In genomic region chr16:15810411-15810810, GRCh38 we compare ENCODE assay signal across 25 cellular contexts. TPM values are rescaled to one million over a fixed set of nuclear protein-coding genes. Genes with fewer than 3 reads are reported as not detected.
DNase-seq lines count a peak whose midpoint lies in the region; ATAC-seq and TF ChIP-seq lines count a peak whose summit lies in the region.
"Had no signal": no experiment of that assay in that cellular context is flagged by ENCODE, and none has a peak within 500 bp of the region (broad histone marks: within the 10 kb centered on the region; RNA-seq: fewer than 3 reads in every experiment).

No MANE protein-coding gene starts in this region.

- peaks cover 0 to 4% of the 10 kb centered on the region in 2 donors for H3K4me1 ChIP-seq in breast epithelium
- peaks cover 4 to 99% (median 71%) of the 10 kb centered on the region in 4 donors for H3K4me1 ChIP-seq in tibial artery

- H3K36me3 ChIP-seq in breast epithelium (no peaks in the 10 kb centered on the region), tibial artery (peaks cover 0 to 28% (median 6%) of the 10 kb centered on the region in 3 donors)

- TF ChIP-seq CTCF in breast epithelium (IDR thresholded peaks at IDR 0.05) (no peak), nephron (IDR thresholded peaks at IDR 0.05; ENCODE audit: unreplicated experiment in 3 of 3) (no peak), tibial artery (IDR thresholded peaks at IDR 0.05) (no peak), GM10266 (IDR thresholded peaks at IDR 0.05; ENCODE audit: control insufficient read depth, insufficient read depth, low read depth, missing control alignments) (no peak)

- ATAC-seq in GM18868 (IDR thresholded peaks at IDR 0.05; ENCODE audit: unreplicated experiment) (no peak), GM18502 (IDR thresholded peaks at IDR 0.05; ENCODE audit: poor library complexity, unreplicated experiment) (no peak)
- ATAC-seq: activated CD4-positive, alpha-beta T cell treated with anti-CD3 and anti-CD28 coated beads for 36 hours; CD8-positive, alpha-beta T cell; Right ventricle myocardium inferior; T-cell had no signal

- peaks cover 17% of the 10 kb centered on the region for H3K27me3 Mint-ChIP-seq in nephron (ENCODE audit: low read depth)

- peaks cover 0 to under 1% of the 10 kb centered on the region in 2 donors for H3K9me3 ChIP-seq in breast epithelium
- no peaks in the 10 kb centered on the region for H3K9me3 ChIP-seq in tibial artery

- peak overlapping the region; percentile 40 to 80 for H3K27ac ChIP-seq in breast epithelium
- H3K27ac ChIP-seq in tibial artery, result peak overlapping the region; percentile 74 to 97
- H3K27ac ChIP-seq: hepatocyte had no signal

- no peak overlapping the region for H3K4me3 ChIP-seq in breast epithelium
- H3K4me3 ChIP-seq in tibial artery, result peak overlapping the region in 1 of 2 donors; percentile 6
- H3K4me3 ChIP-seq: dorsolateral prefrontal cortex, hepatocyte had no signal

- H3K27ac Mint-ChIP-seq in nephron, result peak overlapping the region in 2 of 3 experiments; percentile 63 to 65
- H3K27ac Mint-ChIP-seq: activated CD4-positive, alpha-beta T cell treated with anti-CD3 and anti-CD28 coated beads for 36 hours; CD8-positive, alpha-beta T cell; T-cell had no signal

- DNase-seq in GM03348 (ENCODE audit: low spot score) (peak; percentile 41), breast epithelium (ENCODE audit: low spot score in 2 of 2) (peak in 1 of 2 donors; percentile 60), tibial artery (peak in 1 of 2 donors; percentile 69), NCI-H2196 (lab: John Stamatoyannopoulos, UW; ENCODE audit: unreplicated experiment) (no peak), GM10266 (ENCODE audit: extremely low spot score) (no peak)
- DNase-seq: activated CD4-positive, alpha-beta T cell treated with anti-CD3 and anti-CD28 coated beads for 36 hours; activated CD8-positive, alpha-beta memory T cell treated with anti-CD3 and anti-CD28 coated beads for 24 hours; activated naive CD4-positive, alpha-beta T cell treated with Interleukin-2 at 50 U/mL for 16 hours; activated T-cell treated with anti-CD3 and anti-CD28 coated beads, Interleukin-2, amount 50 U/mL, for 48 hours; amniotic stem cell; CD8-positive, alpha-beta T cell; central memory CD4-positive, alpha-beta T cell; dorsolateral prefrontal cortex; NCI-H1092; NCI-H1930; NCI-H345; NCI-H82; OCI-M1; stimulated activated CD4-positive, alpha-beta T cell treated with anti-CD3 and anti-CD28 coated beads, Interleukin-15, amount 100 ng/mL, for 24 hours; T-cell had no signal

- no peak for TF ChIP-seq POLR2A in breast epithelium (IDR thresholded peaks at IDR 0.05)

- peaks cover 40% of the 10 kb centered on the region for H3K4me1 Mint-ChIP-seq in nephron
- H3K4me1 Mint-ChIP-seq: activated CD4-positive, alpha-beta T cell treated with anti-CD3 and anti-CD28 coated beads for 36 hours; T-cell had no signal

- H3K9me3 Mint-ChIP-seq in nephron, result peaks cover 11% of the 10 kb centered on the region
- H3K9me3 Mint-ChIP-seq: CD8-positive, alpha-beta T cell had no signal

- intact Hi-C loops in breast epithelium (cut with DNase I; ENCODE audit: low total_unique reads), result no loop called here
- intact Hi-C loops in tibial artery (cut with DNase I; ENCODE audit: low total_unique reads), result no loop called here

- H3K4me3 Mint-ChIP-seq in nephron, result no peak overlapping the region
- H3K4me3 Mint-ChIP-seq: activated CD4-positive, alpha-beta T cell treated with anti-CD3 and anti-CD28 coated beads for 36 hours; CD8-positive, alpha-beta T cell; T-cell had no signal

- H3K27me3 ChIP-seq in breast epithelium (no peaks in the 10 kb centered on the region), tibial artery (no peaks in the 10 kb centered on the region)

- H3K36me3 Mint-ChIP-seq in nephron (ENCODE audit: low read depth), result no peaks in the 10 kb centered on the region
- H3K36me3 Mint-ChIP-seq: CD8-positive, alpha-beta T cell; T-cell had no signal

RNA-seq across cellular contexts. Expression of gene MYH11, which starts 46.4 kb away (rescaled TPM):
- total RNA-seq in breast epithelium, result 100 to 1,000 TPM in 1 of 3 donors, 10 to 100 TPM in 2; 11.7 to 144 (median 96.6) TPM
- total RNA-seq: activated CD4-positive, alpha-beta T cell treated with anti-CD3 and anti-CD28 coated beads for 36 hours; CD8-positive, alpha-beta T cell had no signal
